In the genomic region with DNA sequence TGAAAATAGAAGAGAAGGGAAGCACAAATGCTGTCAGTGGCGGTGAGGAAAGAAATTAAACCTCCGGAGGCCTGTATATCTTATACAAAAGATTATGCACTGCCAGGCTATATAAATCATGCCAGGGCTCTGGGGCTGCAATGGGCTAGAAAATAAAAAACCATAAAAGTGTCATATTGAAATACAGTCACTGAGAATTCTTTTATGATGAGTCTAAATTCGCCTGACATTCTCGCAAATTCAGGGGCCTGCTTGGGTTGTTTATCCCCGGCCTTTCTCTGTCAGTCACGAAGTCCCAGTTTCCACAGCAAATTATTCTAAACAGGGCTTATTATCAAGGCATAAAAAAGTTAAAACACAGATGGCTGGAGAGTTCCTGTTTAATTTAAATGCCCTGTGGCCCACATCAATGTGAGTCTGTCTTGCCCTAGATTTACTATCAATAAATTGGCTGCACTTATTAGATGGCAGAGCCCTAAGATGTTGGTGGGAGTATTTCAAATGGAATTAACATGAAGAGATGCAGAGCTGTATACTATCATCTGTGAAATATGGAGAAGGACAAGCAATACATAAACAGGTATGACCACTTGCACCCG, we compare ENCODE assay signal across 16 cellular contexts.
"Had no signal": no experiment of that assay in that cellular context is flagged by ENCODE, and none has a peak within 500 bp of the region (broad histone marks: within the 10 kb centered on the region; RNA-seq: fewer than 3 reads in every experiment).

No MANE protein-coding gene starts in this region.

- H3K36me3 ChIP-seq: ascending aorta, gastroesophageal sphincter, heart right ventricle, tibial nerve had no signal

- H3K36me3 Mint-ChIP-seq: naive B cell; stimulated activated naive B cell treated with anti-CD40 and anti-IgM and Interleukin-4, amounts not matched to agents 10 μg/mL and 1 μg/mL and 100 μg/mL, for 72 hours had no signal

- H3K4me3 ChIP-seq: ascending aorta, gastroesophageal sphincter, heart right ventricle, lung, tibial nerve had no signal

- H3K27ac Mint-ChIP-seq: activated naive CD4-positive, alpha-beta T cell treated with anti-CD3 and anti-CD28 coated beads for 36 hours; activated T-helper 2 cell treated with anti-CD3 and anti-CD28 coated beads, Interferon-gamma antibody, Interleukin-2, Interleukin-4, amounts not matched to agents 10 μg/mL and 5 μg/mL and 100 μg/mL, durations not matched to agents 14 hours and 24 hours and 36 hours; dendritic cell treated with granulocyte-macrophage colony-stimulating factor and Interleukin-4, amounts not matched to agents 40 ng/mL and 50 ng/mL, for 4 days; effector memory CD8-positive, alpha-beta T cell; stimulated activated naive B cell treated with anti-CD40 and anti-IgM and Interleukin-4, amounts not matched to agents 10 μg/mL and 1 μg/mL and 100 μg/mL, for 72 hours had no signal

- H3K27me3 ChIP-seq: ascending aorta, tibial nerve had no signal

- DNase-seq: activated CD4-positive, alpha-beta T cell treated with anti-CD3 and anti-CD28 coated beads, Interleukin-2, amount 50 U/mL, for 4 hours; activated CD4-positive, CD25-positive, alpha-beta regulatory T cell treated with anti-CD3 and anti-CD28 coated beads, Interleukin-2, amount 50 U/mL, for 72 hours; activated naive CD4-positive, alpha-beta T cell treated with anti-CD3 and anti-CD28 coated beads for 36 hours; effector memory CD8-positive, alpha-beta T cell; heart right ventricle; left cardiac atrium; naive B cell; stimulated activated CD4-positive, alpha-beta T cell treated with anti-CD3 and anti-CD28 coated beads, Interleukin-4, amount 100 ng/mL, for 1 hour; stimulated activated naive B cell treated with anti-CD40 and anti-IgM and Interleukin-4, amounts not matched to agents 10 μg/mL and 1 μg/mL and 100 μg/mL, for 72 hours had no signal

- H3K27ac ChIP-seq: ascending aorta, gastroesophageal sphincter, heart right ventricle, parathyroid adenoma, tibial nerve had no signal

- ATAC-seq: effector memory CD8-positive, alpha-beta T cell; gastroesophageal sphincter; heart right ventricle; left cardiac atrium; stimulated activated naive B cell treated with anti-CD40 and anti-IgM and Interleukin-4, amounts not matched to agents 10 μg/mL and 1 μg/mL and 100 μg/mL, for 72 hours had no signal

- H3K4me1 ChIP-seq: ascending aorta, gastroesophageal sphincter, heart right ventricle, tibial nerve had no signal

- H3K9me3 Mint-ChIP-seq: activated naive CD4-positive, alpha-beta T cell treated with anti-CD3 and anti-CD28 coated beads for 36 hours; activated T-helper 2 cell treated with anti-CD3 and anti-CD28 coated beads, Interferon-gamma antibody, Interleukin-2, Interleukin-4, amounts not matched to agents 10 μg/mL and 5 μg/mL and 100 μg/mL, durations not matched to agents 14 hours and 24 hours and 36 hours; effector memory CD8-positive, alpha-beta T cell; naive B cell; stimulated activated naive B cell treated with anti-CD40 and anti-IgM and Interleukin-4, amounts not matched to agents 10 μg/mL and 1 μg/mL and 100 μg/mL, for 72 hours had no signal

- H3K4me1 Mint-ChIP-seq: naive B cell; stimulated activated naive B cell treated with anti-CD40 and anti-IgM and Interleukin-4, amounts not matched to agents 10 μg/mL and 1 μg/mL and 100 μg/mL, for 72 hours had no signal

- H3K4me3 Mint-ChIP-seq: activated naive CD4-positive, alpha-beta T cell treated with anti-CD3 and anti-CD28 coated beads for 36 hours; dendritic cell treated with granulocyte-macrophage colony-stimulating factor and Interleukin-4, amounts not matched to agents 40 ng/mL and 50 ng/mL, for 4 days; effector memory CD8-positive, alpha-beta T cell; naive B cell; stimulated activated naive B cell treated with anti-CD40 and anti-IgM and Interleukin-4, amounts not matched to agents 10 μg/mL and 1 μg/mL and 100 μg/mL, for 72 hours had no signal

- H3K9me3 ChIP-seq: ascending aorta, gastroesophageal sphincter, tibial nerve had no signal
